ENCODE assay signal across 8 cellular contexts in the genomic region with DNA sequence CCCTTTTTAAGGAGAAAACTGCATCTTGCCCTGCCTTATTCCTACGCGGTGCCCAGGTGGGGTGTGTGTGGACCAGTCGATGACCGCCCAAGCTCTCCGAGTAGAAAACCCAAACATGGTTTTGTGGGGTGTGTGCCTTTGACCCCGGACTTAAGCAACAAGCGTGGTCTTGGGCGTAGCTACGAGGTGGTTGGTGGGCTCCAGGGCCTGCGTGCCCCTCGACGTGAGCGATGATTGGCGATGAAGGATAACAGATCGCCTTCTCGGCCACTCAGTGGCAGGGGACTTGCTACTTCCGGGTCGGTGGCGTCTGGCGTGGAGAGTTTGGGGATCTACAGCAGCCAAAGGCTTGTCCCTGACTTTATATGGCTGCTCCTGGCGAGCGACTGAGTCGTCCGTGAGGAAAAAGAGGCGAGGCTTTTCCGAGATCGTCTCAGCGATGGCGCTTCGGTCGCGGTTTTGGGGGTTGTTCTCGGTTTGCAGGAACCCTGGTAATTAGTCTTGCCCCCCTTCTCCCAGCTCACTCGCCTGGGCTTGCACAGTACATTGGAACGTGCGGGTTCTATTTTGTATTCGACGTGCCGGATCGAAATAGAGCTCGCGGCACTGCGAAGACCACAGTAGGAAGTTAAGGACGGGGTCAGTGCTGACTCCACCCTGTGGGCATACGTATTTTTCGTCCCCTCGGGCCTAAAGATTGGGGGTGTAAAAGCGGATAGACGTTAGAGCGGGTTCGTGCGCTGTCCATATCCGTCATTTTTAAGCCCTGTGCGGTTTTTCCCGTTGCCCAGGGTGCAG. TPM values are rescaled to one million over a fixed set of nuclear protein-coding genes. Genes with fewer than 3 reads are reported as not detected.
DNase-seq lines count a peak whose midpoint lies in the region; ATAC-seq and TF ChIP-seq lines count a peak whose summit lies in the region.

TSS of gene MRPL18 (plus strand) at position 319 of the 798 bp plus-strand sequence. CDS start at position 440, 121 bp downstream.

- no peaks in the 10 kb centered on the region for H3K27me3 Mint-ChIP-seq in activated naive CD4-positive, alpha-beta T cell treated with anti-CD3 and anti-CD28 coated beads, Interleukin-2, amount 50 U/mL, for 24 hours

- no peak for TF ChIP-seq CTCF in GM06990 (IDR thresholded peaks at IDR 0.05; ENCODE audit: insufficient read depth, low read length, poor library complexity, severe bottlenecking)

- peak within 1 kb of the TSS; percentile 100 for H3K27ac ChIP-seq in temporal lobe (ENCODE audit: low read depth, low read length)

- peak; percentile 95 for DNase-seq in GM06990 (ENCODE audit: extremely low read depth, insufficient read length)
- DNase-seq in NCI-H1092 (lab: John Stamatoyannopoulos, UW): peak; percentile 100
- peak; percentile 98 for DNase-seq in globus pallidus (ENCODE audit: low spot score)
- DNase-seq in nucleus accumbens (lab: John Stamatoyannopoulos, UW): peak; percentile 79 to 98 (median 94)

- H3K9me3 Mint-ChIP-seq in activated naive CD4-positive, alpha-beta T cell treated with anti-CD3 and anti-CD28 coated beads, Interleukin-2, amount 50 U/mL, for 24 hours: no peaks in the 10 kb centered on the region

- peak within 1 kb of the TSS; percentile 99 for H3K4me3 Mint-ChIP-seq in activated naive CD4-positive, alpha-beta T cell treated with anti-CD3 and anti-CD28 coated beads, Interleukin-2, amount 50 U/mL, for 24 hours

- peaks cover 4% of the 10 kb centered on the region for H3K36me3 ChIP-seq in GM06990 (ENCODE audit: control insufficient read depth, insufficient read depth, low read length)

- H3K36me3 Mint-ChIP-seq in activated naive CD4-positive, alpha-beta T cell treated with anti-CD3 and anti-CD28 coated beads, Interleukin-2, amount 50 U/mL, for 24 hours: peaks cover 26% of the 10 kb centered on the region

- peak within 1 kb of the TSS; percentile 98 for H3K27ac Mint-ChIP-seq in activated naive CD4-positive, alpha-beta T cell treated with anti-CD3 and anti-CD28 coated beads, Interleukin-2, amount 50 U/mL, for 24 hours

- no peaks in the 10 kb centered on the region for H3K27me3 ChIP-seq in GM06990 (replicated peaks; ENCODE audit: control insufficient read depth, insufficient read depth, low read length)

- peak; percentile 80 for ATAC-seq in HG02588 (IDR thresholded peaks at IDR 0.05; ENCODE audit: unreplicated experiment)
- peak; percentile 93 for ATAC-seq in SK-N-SH treated with all-trans-retinoic acid at 6 μM for 48 hours

- peak within 1 kb of the TSS; percentile 99 for H3K4me3 ChIP-seq in GM06990 (replicated peaks; ENCODE audit: low read depth, low read length)

- peaks cover 63% of the 10 kb centered on the region for H3K4me1 Mint-ChIP-seq in activated naive CD4-positive, alpha-beta T cell treated with anti-CD3 and anti-CD28 coated beads, Interleukin-2, amount 50 U/mL, for 24 hours

TF ChIP-seq in SK-N-SH treated with all-trans-retinoic acid at 6 μM for 48 hours, 23 proteins besides CTCF, POLR2A, EP300 and RAD21:
- no peak for TF ChIP-seq ARNTL (CRISPR knock-in tag; IDR thresholded peaks at IDR 0.05; ENCODE audit: borderline replicate concordance, low read depth)
- no peak for TF ChIP-seq ZNF565 (CRISPR knock-in tag; conservative IDR thresholded peaks at IDR 0.05; ENCODE audit: low read depth)
- TF ChIP-seq ZFP30 (CRISPR knock-in tag; IDR thresholded peaks at IDR 0.05): no peak
- TF ChIP-seq CSRNP3 (CRISPR knock-in tag; IDR thresholded peaks at IDR 0.05): no peak
- TF ChIP-seq PPARA (CRISPR knock-in tag; IDR thresholded peaks at IDR 0.05; ENCODE audit: borderline replicate concordance): no peak

RNA-seq across cellular contexts. Expression of gene MRPL18, which starts in this region (rescaled TPM):
- total RNA-seq in temporal lobe: 36.6 TPM

Comparison
In these comparisons a context has a peak if more than half of its experiments do, and no peak if none do; other contexts are left out.
1. Peak in every context shown above with its lines: DNase-seq, ATAC-seq, H3K4me3 ChIP-seq and H3K27ac ChIP-seq.